In genomic region chr11:70569996-70570692, GRCh38 we compare ENCODE assay signal across 22 cellular contexts.
"Had no signal": no experiment of that assay in that cellular context is flagged by ENCODE, and none has a peak within 500 bp of the region (broad histone marks: within the 10 kb centered on the region; RNA-seq: fewer than 3 reads in every experiment).

No MANE protein-coding gene starts in this region.

- H3K9me3 ChIP-seq: gastroesophageal sphincter, heart left ventricle, prostate gland had no signal

- H3K27ac Mint-ChIP-seq: activated CD8-positive, alpha-beta T cell treated with anti-CD3 and anti-CD28 coated beads, Interleukin-2, amount 10 ng/mL, durations not matched to agents 7 days and 5 days; activated naive CD8-positive, alpha-beta T cell; activated T-helper 17 cell treated with anti-CD3 and anti-CD28 coated beads, Interleukin-2, amount 50 U/mL, for 72 hours; neural progenitor cell had no signal

- H3K9me3 Mint-ChIP-seq: activated T-helper 17 cell treated with anti-CD3 and anti-CD28 coated beads, Interleukin-2, amount 50 U/mL, for 72 hours had no signal

- DNase-seq: activated CD4-positive, alpha-beta T cell treated with anti-CD3 and anti-CD28 coated beads, Interleukin-2, amount 50 U/mL, for 1 hour; activated CD4-positive, CD25-positive, alpha-beta regulatory T cell treated with anti-CD3 and anti-CD28 coated beads, Interleukin-2, amount 50 U/mL, for 72 hours; activated CD8-positive, alpha-beta T cell treated with anti-CD3 and anti-CD28 coated beads, Interleukin-2, amount 10 ng/mL, durations not matched to agents 7 days and 5 days; activated naive CD4-positive, alpha-beta T cell; activated T-cell treated with anti-CD3 and anti-CD28 coated beads, Interleukin-2, amount 50 U/mL, for 1 hour; cerebellar nuclear complex; cortex of kidney; naive thymus-derived CD4-positive, alpha-beta T cell; stimulated activated CD4-positive, alpha-beta T cell treated with anti-CD3 and anti-CD28 coated beads, Interleukin-4, amount 100 ng/mL, for 24 hours; stimulated activated naive CD8-positive, alpha-beta T cell treated with anti-CD3 and anti-CD28 coated beads, Interleukin-15, Interleukin-2, amounts not matched to agents 100 U/mL and 50 U/mL, for 24 hours; T-helper 1 cell; WERI-Rb-1 had no signal

- ATAC-seq: activated CD8-positive, alpha-beta T cell treated with anti-CD3 and anti-CD28 coated beads, Interleukin-2, amount 10 ng/mL, durations not matched to agents 7 days and 5 days; activated T-helper 17 cell treated with anti-CD3 and anti-CD28 coated beads, Interleukin-2, amount 50 U/mL, for 72 hours; heart left ventricle; naive thymus-derived CD4-positive, alpha-beta T cell; stimulated activated naive CD8-positive, alpha-beta T cell treated with anti-CD3 and anti-CD28 coated beads, Interleukin-15, Interleukin-2, amounts not matched to agents 100 U/mL and 50 U/mL, for 24 hours had no signal

- FAIRE-seq: keratinocyte, TTC549 had no signal

- H3K27me3 ChIP-seq: gastroesophageal sphincter, neural progenitor cell had no signal

- H3K27ac ChIP-seq: epithelial cell of prostate, gastroesophageal sphincter, heart left ventricle, neural progenitor cell, prostate gland had no signal

- H3K36me3 ChIP-seq: gastroesophageal sphincter, heart left ventricle, neural progenitor cell, prostate gland, WERI-Rb-1 had no signal

- H3K9ac ChIP-seq: neural progenitor cell had no signal

- H3K36me3 Mint-ChIP-seq: activated naive CD8-positive, alpha-beta T cell; naive thymus-derived CD4-positive, alpha-beta T cell; neural progenitor cell had no signal

- H3K4me3 Mint-ChIP-seq: activated CD8-positive, alpha-beta T cell treated with anti-CD3 and anti-CD28 coated beads, Interleukin-2, amount 10 ng/mL, durations not matched to agents 7 days and 5 days; activated naive CD8-positive, alpha-beta T cell; activated T-helper 17 cell treated with anti-CD3 and anti-CD28 coated beads, Interleukin-2, amount 50 U/mL, for 72 hours; naive thymus-derived CD4-positive, alpha-beta T cell; neural progenitor cell had no signal

- H3K4me1 Mint-ChIP-seq: activated T-helper 17 cell treated with anti-CD3 and anti-CD28 coated beads, Interleukin-2, amount 50 U/mL, for 72 hours had no signal

- H3K4me3 ChIP-seq: gastroesophageal sphincter, heart left ventricle, lung, neural progenitor cell, prostate gland had no signal

- H3K4me1 ChIP-seq: prostate gland had no signal
